ENCODE assay signal across 1 cellular context in genomic region chr3:45807645-45808540, GRCh38.
TF ChIP-seq lines count a peak whose summit lies in the region.

No MANE protein-coding gene starts in this region.

TF ChIP-seq in H1, 55 proteins besides CTCF, POLR2A, EP300 and RAD21:
- TF ChIP-seq CHD7 (IDR thresholded peaks at IDR 0.05; ENCODE audit: insufficient replicate concordance, low read length): no peak
- TF ChIP-seq TAF7 (optimal IDR thresholded peaks at IDR 0.05; ENCODE audit: borderline replicate concordance, low read depth, low read length): no peak
- no peak for TF ChIP-seq TEAD4 (IDR thresholded peaks at IDR 0.05; ENCODE audit: low read depth, low read length)
- no peak for TF ChIP-seq SIRT6 (IDR thresholded peaks at IDR 0.05; ENCODE audit: low read length)
- no peak for TF ChIP-seq KDM4A (IDR thresholded peaks at IDR 0.05; ENCODE audit: low read depth, low read length, severe bottlenecking)
- TF ChIP-seq FOSL1 (IDR thresholded peaks at IDR 0.05; ENCODE audit: insufficient read depth, low read depth, low read length): no peak
- TF ChIP-seq HDAC2 (IDR thresholded peaks at IDR 0.05; ENCODE audit: borderline replicate concordance in 1 of 2, low read depth in 2 of 2, low read length in 2 of 2): no peak
- no peak for TF ChIP-seq RBBP5 (IDR thresholded peaks at IDR 0.05; ENCODE audit: borderline replicate concordance, low read depth, low read length)
- no peak for TF ChIP-seq SP4 (IDR thresholded peaks at IDR 0.05; ENCODE audit: low read length)
- no peak for TF ChIP-seq KDM1A (IDR thresholded peaks at IDR 0.05; ENCODE audit: borderline replicate concordance, low read length)
- TF ChIP-seq TBP (IDR thresholded peaks at IDR 0.05; ENCODE audit: low read depth, low read length): no peak
